In genomic region chr12:442235-442884, GRCh38 we compare ENCODE assay signal across 2 cellular contexts.
TF ChIP-seq lines count a peak whose summit lies in the region.

No MANE protein-coding gene starts in this region.

TF ChIP-seq in HEK293, 187 proteins besides CTCF, POLR2A, EP300 and RAD21:
- TF ChIP-seq ZBTB8A (tag by site-specific recombination; IDR thresholded peaks at IDR 0.05): 0 out of 2 replicates have a peak, but pooled peaks have one; percentile 26
- TF ChIP-seq PRDM1 (tag by site-specific recombination; IDR thresholded peaks at IDR 0.05): peak; percentile 64
- peak; percentile 88 for TF ChIP-seq ZBTB17 (tag by site-specific recombination; IDR thresholded peaks at IDR 0.05)
- peak; percentile 67 for TF ChIP-seq ZNF654 (tag by site-specific recombination; IDR thresholded peaks at IDR 0.05; ENCODE audit: low read depth)
- no peak for TF ChIP-seq ZNF473 (tag by site-specific recombination; IDR thresholded peaks at IDR 0.05)
- TF ChIP-seq ZNF707 (tag by site-specific recombination; IDR thresholded peaks at IDR 0.05): no peak
- peak; percentile 84 for TF ChIP-seq ZNF660 (tag by site-specific recombination; IDR thresholded peaks at IDR 0.05)
- no peak for TF ChIP-seq ZNF138 (tag by site-specific recombination; IDR thresholded peaks at IDR 0.05; ENCODE audit: borderline replicate concordance)
- TF ChIP-seq ZNF404 (tag by site-specific recombination; IDR thresholded peaks at IDR 0.05): no peak
- TF ChIP-seq ZNF426 (tag by site-specific recombination; IDR thresholded peaks at IDR 0.05): no peak
- TF ChIP-seq ZNF513 (tag by site-specific recombination; IDR thresholded peaks at IDR 0.05): peak; percentile 34; the same call in 1 of the 2 replicates
- no peak for TF ChIP-seq ZNF830 (tag by site-specific recombination; IDR thresholded peaks at IDR 0.05; ENCODE audit: low read depth)

TF ChIP-seq in GM12878, 131 proteins besides CTCF, POLR2A, EP300 and RAD21 (continued from another document):
- TF ChIP-seq ETV6 (conservative IDR thresholded peaks at IDR 0.05 in 1 of 2, IDR thresholded peaks at IDR 0.05 in 1 of 2; ENCODE audit: borderline replicate concordance in 1 of 2, low read depth in 1 of 2) (no peak), SP1 (IDR thresholded peaks at IDR 0.05; ENCODE audit: low read depth, low read length) (no peak), TCF7 (IDR thresholded peaks at IDR 0.05; ENCODE audit: borderline replicate concordance) (no peak), ZBTB40 (IDR thresholded peaks at IDR 0.05; ENCODE audit: borderline replicate concordance) (no peak), REST (IDR thresholded peaks at IDR 0.05; ENCODE audit: low read depth, low read length) (no peak), STAT3 (IDR thresholded peaks at IDR 0.05; ENCODE audit: low read depth, low read length) (no peak), MYC (IDR thresholded peaks at IDR 0.05; ENCODE audit: insufficient read depth, insufficient read length, insufficient replicate concordance, low read length, severe bottlenecking) (no peak), PRDM15 (CRISPR knock-in tag; IDR thresholded peaks at IDR 0.05) (no peak), MEF2A (IDR thresholded peaks at IDR 0.05; ENCODE audit: insufficient read depth, low read depth, low read length) (no peak), GABPA (IDR thresholded peaks at IDR 0.05; ENCODE audit: low read depth) (no peak), ESRRA (IDR thresholded peaks at IDR 0.05; ENCODE audit: low read length) (no peak), RELB (IDR thresholded peaks at IDR 0.05; ENCODE audit: low read depth) (no peak), ZNF622 (IDR thresholded peaks at IDR 0.05) (no peak)
